9 cellular contexts compared by ENCODE assay signal in the genomic region with DNA sequence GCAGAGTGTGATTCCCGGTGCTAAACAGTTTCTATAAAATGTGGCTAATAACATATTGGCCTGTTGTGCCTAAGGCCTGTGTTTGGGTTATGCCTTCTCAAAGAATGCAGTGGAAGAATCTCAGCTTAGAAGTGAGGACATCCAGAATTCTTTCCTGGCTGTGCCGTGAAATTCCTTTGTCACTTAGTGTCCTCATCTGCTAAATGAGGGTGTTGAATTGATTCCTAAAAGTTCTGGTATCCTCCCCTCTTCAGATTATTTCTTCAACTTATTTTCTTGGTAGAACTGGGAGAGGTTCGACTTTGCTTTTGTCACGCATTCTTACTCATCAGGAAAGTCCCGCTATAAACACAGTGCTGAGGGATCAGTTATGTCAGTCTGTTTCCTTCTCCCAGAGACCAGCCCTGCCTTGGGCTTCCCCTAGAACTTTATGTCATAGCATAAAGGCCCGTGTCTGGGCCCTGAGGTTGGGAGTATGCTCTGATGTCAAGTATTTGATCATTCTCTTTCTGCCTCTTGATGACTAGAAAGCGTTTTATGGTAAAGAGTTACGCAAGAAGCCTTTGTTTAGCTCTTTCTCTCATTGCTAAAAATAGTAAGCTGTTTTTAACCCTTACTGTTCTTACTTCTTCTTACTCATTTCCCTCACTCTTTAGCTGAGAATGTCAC. TPM values are rescaled to one million over a fixed set of nuclear protein-coding genes. Genes with fewer than 3 reads are reported as not detected.
DNase-seq lines count a peak whose midpoint lies in the region; ATAC-seq and TF ChIP-seq lines count a peak whose summit lies in the region.
"Had no signal": no experiment of that assay in that cellular context is flagged by ENCODE, and none has a peak within 500 bp of the region (broad histone marks: within the 10 kb centered on the region; RNA-seq: fewer than 3 reads in every experiment).

No MANE protein-coding gene starts in this region.

- CTCF ChIA-PET in activated naive CD4-positive, alpha-beta T cell treated with anti-CD3 and anti-CD28 coated beads for 36 hours (lab: Charles Lee) = interaction anchor here (1.4 to 1.5 kb wide), 2 partner anchors 18 to 176 kb away, joined by 3 to 7 read pairs; no protein-coding TSS in a partner anchor
- CTCF ChIA-PET in activated naive CD4-positive, alpha-beta T cell treated with anti-CD3 and anti-CD28 coated beads, Interleukin-2, amount 10 ng/mL, durations not matched to agents 7 days and 5 days (lab: Charles Lee) = interaction anchor here (1.1 kb wide), 1 partner anchor 34 kb away, joined by 3 read pairs; no protein-coding TSS in a partner anchor

- WGBS in upper lobe of left lung, 2 donors = 27 to 37% methylated on average over 8 of the region's 8 CpGs

- H3K27me3 ChIP-seq in upper lobe of left lung = no peaks in the 10 kb centered on the region

- DNase-seq in activated naive CD4-positive, alpha-beta T cell treated with anti-CD3 and anti-CD28 coated beads for 36 hours = peak; percentile 83
- DNase-seq in activated naive CD4-positive, alpha-beta T cell treated with anti-CD3 and anti-CD28 coated beads, Interleukin-2, amount 10 ng/mL, durations not matched to agents 7 days and 5 days = no peak
- DNase-seq in SKM-1 (lab: John Stamatoyannopoulos, UW; ENCODE audit: unreplicated experiment) (peak; percentile 33), fibroblast of villous mesenchyme (ENCODE audit: low read depth) (peak; percentile 90), upper lobe of left lung (peak in 1 of 2 donors; percentile 58), activated gamma-delta T cell treated with Interleukin-2 at 50 U/mL for 16 hours (no peak), coronary artery (ENCODE audit: low spot score) (no peak)
- DNase-seq: activated naive CD8-positive, alpha-beta T cell treated with anti-CD3 and anti-CD28 coated beads, Interleukin-2, amount 10 ng/mL, durations not matched to agents 7 days and 5 days had no signal

- TF ChIP-seq CTCF in fibroblast of villous mesenchyme (IDR thresholded peaks at IDR 0.05; ENCODE audit: insufficient read depth, low read depth, low read length) = no peak
- TF ChIP-seq CTCF in upper lobe of left lung (IDR thresholded peaks at IDR 0.05) = no peak
- no peak for TF ChIP-seq CTCF in coronary artery (IDR thresholded peaks at IDR 0.05)

- H3K36me3 Mint-ChIP-seq in activated naive CD4-positive, alpha-beta T cell treated with anti-CD3 and anti-CD28 coated beads for 36 hours (ENCODE audit: low read depth) = peaks cover 74% of the 10 kb centered on the region
- H3K36me3 Mint-ChIP-seq in activated naive CD4-positive, alpha-beta T cell treated with anti-CD3 and anti-CD28 coated beads, Interleukin-2, amount 10 ng/mL, durations not matched to agents 7 days and 5 days = peaks cover 76% of the 10 kb centered on the region

- H3K4me3 Mint-ChIP-seq in activated naive CD4-positive, alpha-beta T cell treated with anti-CD3 and anti-CD28 coated beads for 36 hours = no peak overlapping the region
- H3K4me3 Mint-ChIP-seq in activated naive CD4-positive, alpha-beta T cell treated with anti-CD3 and anti-CD28 coated beads, Interleukin-2, amount 10 ng/mL, durations not matched to agents 7 days and 5 days = no peak overlapping the region
- H3K4me3 Mint-ChIP-seq: activated naive CD8-positive, alpha-beta T cell treated with anti-CD3 and anti-CD28 coated beads, Interleukin-2, amount 10 ng/mL, durations not matched to agents 7 days and 5 days had no signal

- no peaks in the 10 kb centered on the region for H3K9me3 Mint-ChIP-seq in activated naive CD4-positive, alpha-beta T cell treated with anti-CD3 and anti-CD28 coated beads for 36 hours
- H3K9me3 Mint-ChIP-seq in activated naive CD4-positive, alpha-beta T cell treated with anti-CD3 and anti-CD28 coated beads, Interleukin-2, amount 10 ng/mL, durations not matched to agents 7 days and 5 days = no peaks in the 10 kb centered on the region
- H3K9me3 Mint-ChIP-seq: activated naive CD8-positive, alpha-beta T cell treated with anti-CD3 and anti-CD28 coated beads, Interleukin-2, amount 10 ng/mL, durations not matched to agents 7 days and 5 days had no signal

- peak; percentile 62 for ATAC-seq in HG02970 (IDR thresholded peaks at IDR 0.05; ENCODE audit: low FRiP score, unreplicated experiment)
- peak; percentile 83 to 89 for ATAC-seq in upper lobe of left lung (ENCODE audit: low FRiP score in 2 of 2)

- intact Hi-C loops in activated naive CD4-positive, alpha-beta T cell treated with anti-CD3 and anti-CD28 coated beads for 36 hours (cut with micrococcal nuclease) = loop anchor here (1.0 to 10.0 kb wide), 12 partner anchors 22 to 1517 kb away; a partner anchor contains a TSS

- H3K27me3 Mint-ChIP-seq in activated naive CD4-positive, alpha-beta T cell treated with anti-CD3 and anti-CD28 coated beads for 36 hours (ENCODE audit: low read depth) = no peaks in the 10 kb centered on the region
- no peaks in the 10 kb centered on the region for H3K27me3 Mint-ChIP-seq in activated naive CD4-positive, alpha-beta T cell treated with anti-CD3 and anti-CD28 coated beads, Interleukin-2, amount 10 ng/mL, durations not matched to agents 7 days and 5 days
- H3K27me3 Mint-ChIP-seq: activated naive CD8-positive, alpha-beta T cell treated with anti-CD3 and anti-CD28 coated beads, Interleukin-2, amount 10 ng/mL, durations not matched to agents 7 days and 5 days had no signal

- TF ChIP-seq EP300 in upper lobe of left lung (IDR thresholded peaks at IDR 0.05) = peak in 2 of 4 donors; percentile 3 to 26

- H3K9me3 ChIP-seq in upper lobe of left lung = no peaks in the 10 kb centered on the region

- H3K4me1 ChIP-seq in upper lobe of left lung = peaks cover 9 to 23% (median 16%) of the 10 kb centered on the region in 4 donors

- H3K27ac ChIP-seq in upper lobe of left lung (peak overlapping the region in 3 of 4 donors; percentile 57 to 66 (median 59)), coronary artery (no peak overlapping the region)

- peak overlapping the region; percentile 77 for H3K27ac Mint-ChIP-seq in activated naive CD4-positive, alpha-beta T cell treated with anti-CD3 and anti-CD28 coated beads for 36 hours
- H3K27ac Mint-ChIP-seq in activated naive CD4-positive, alpha-beta T cell treated with anti-CD3 and anti-CD28 coated beads, Interleukin-2, amount 10 ng/mL, durations not matched to agents 7 days and 5 days = no peak overlapping the region
- H3K27ac Mint-ChIP-seq: activated naive CD8-positive, alpha-beta T cell treated with anti-CD3 and anti-CD28 coated beads, Interleukin-2, amount 10 ng/mL, durations not matched to agents 7 days and 5 days had no signal

- H3K4me3 ChIP-seq in fibroblast of villous mesenchyme (ENCODE audit: low read depth, low read length) (no peak overlapping the region), upper lobe of left lung (no peak overlapping the region), coronary artery (no peak overlapping the region)

- TF ChIP-seq POLR2A in upper lobe of left lung (IDR thresholded peaks at IDR 0.05) = no peak

- H3K4me1 Mint-ChIP-seq in activated naive CD4-positive, alpha-beta T cell treated with anti-CD3 and anti-CD28 coated beads for 36 hours (ENCODE audit: low read depth) = peaks cover 64% of the 10 kb centered on the region
- peaks cover 18% of the 10 kb centered on the region for H3K4me1 Mint-ChIP-seq in activated naive CD4-positive, alpha-beta T cell treated with anti-CD3 and anti-CD28 coated beads, Interleukin-2, amount 10 ng/mL, durations not matched to agents 7 days and 5 days

- peaks cover 0 to 40% (median 9%) of the 10 kb centered on the region in 4 donors for H3K36me3 ChIP-seq in upper lobe of left lung

RNA-seq across cellular contexts. Expression of a gene that starts 29.5 kb away (rescaled TPM):
- 10 to 100 TPM; 59.0 to 66.4 TPM for total RNA-seq in activated naive CD4-positive, alpha-beta T cell treated with anti-CD3 and anti-CD28 coated beads for 36 hours
- 26.4 and 36.7 TPM in 2 replicates for total RNA-seq in fibroblast of villous mesenchyme
- total RNA-seq in upper lobe of left lung = 10 to 100 TPM; 10.5 to 35.0 (median 25.7) TPM

Comparison
In these comparisons a context has a peak if more than half of its experiments do, and no peak if none do; other contexts are left out.
1. DNase-seq: peak in activated naive CD4-positive, alpha-beta T cell treated with anti-CD3 and anti-CD28 coated beads for 36 hours (single experiment), SKM-1 (single experiment) and fibroblast of villous mesenchyme (single experiment); none in activated naive CD4-positive, alpha-beta T cell treated with anti-CD3 and anti-CD28 coated beads, Interleukin-2, amount 10 ng/mL, durations not matched to agents 7 days and 5 days (single experiment), activated gamma-delta T cell treated with Interleukin-2 at 50 U/mL for 16 hours (single experiment) and coronary artery (single experiment).
2. H3K27ac ChIP-seq: peak in upper lobe of left lung (3 of 4); none in coronary artery (0 of 2).